ENCODE assay signal across 26 cellular contexts in the genomic region with DNA sequence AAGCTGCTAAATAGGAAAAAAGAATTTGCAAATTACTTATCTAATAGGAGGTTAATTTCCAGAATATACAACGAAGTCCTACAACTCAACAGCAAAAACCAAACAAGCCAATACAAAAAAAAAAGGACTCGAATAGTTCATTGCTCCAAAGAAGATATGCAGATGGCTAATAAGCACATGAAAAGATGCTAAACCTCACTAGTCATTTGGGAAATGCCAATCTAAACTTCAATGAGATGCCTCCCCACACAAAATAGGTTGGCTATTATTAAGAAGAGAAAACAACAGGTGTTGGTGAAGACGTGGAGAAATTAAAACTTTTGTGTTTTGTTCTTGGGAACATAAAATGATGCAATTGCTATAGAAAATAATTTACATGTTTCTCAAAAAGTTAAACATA.
"Had no signal": no experiment of that assay in that cellular context is flagged by ENCODE, and none has a peak within 500 bp of the region (broad histone marks: within the 10 kb centered on the region; RNA-seq: fewer than 3 reads in every experiment).

No MANE protein-coding gene starts in this region.

- H3K4me3 ChIP-seq: esophagus squamous epithelium, gastrocnemius medialis, heart right ventricle, left lung, lower lobe of right lung, mucosa of descending colon had no signal

- H3K4me1 ChIP-seq: esophagus squamous epithelium, gastrocnemius medialis, heart right ventricle, left lung, lower lobe of right lung had no signal

- H3K4me3 Mint-ChIP-seq: dendritic cell treated with granulocyte-macrophage colony-stimulating factor and Interleukin-4, amounts not matched to agents 40 ng/mL and 50 ng/mL, for 4 days; effector memory CD8-positive, alpha-beta T cell; endodermal cell; immature natural killer cell; mesothelial cell of epicardium; naive B cell; naive thymus-derived CD8-positive, alpha-beta T cell had no signal

- H3K9me3 ChIP-seq: gastrocnemius medialis, left lung, lower lobe of right lung had no signal

- H3K36me3 ChIP-seq: esophagus squamous epithelium, gastrocnemius medialis, heart right ventricle, left lung, lower lobe of right lung had no signal

- ATAC-seq: effector memory CD8-positive, alpha-beta T cell; esophagus mucosa; gastrocnemius medialis; heart right ventricle; left cardiac atrium; left lung; left ventricle myocardium superior; lower lobe of right lung; mucosa of descending colon; naive thymus-derived CD8-positive, alpha-beta T cell had no signal

- H3K27me3 Mint-ChIP-seq: dendritic cell treated with granulocyte-macrophage colony-stimulating factor and Interleukin-4, amounts not matched to agents 40 ng/mL and 50 ng/mL, for 4 days; effector memory CD8-positive, alpha-beta T cell; naive B cell; naive thymus-derived CD8-positive, alpha-beta T cell had no signal

- H3K4me1 Mint-ChIP-seq: immature natural killer cell; naive B cell; naive thymus-derived CD8-positive, alpha-beta T cell had no signal

- H3K27ac Mint-ChIP-seq: dendritic cell treated with granulocyte-macrophage colony-stimulating factor and Interleukin-4, amounts not matched to agents 40 ng/mL and 50 ng/mL, for 4 days; effector memory CD8-positive, alpha-beta T cell; immature natural killer cell; mesothelial cell of epicardium; naive thymus-derived CD8-positive, alpha-beta T cell had no signal

- H3K27me3 ChIP-seq: esophagus squamous epithelium, gastrocnemius medialis, heart right ventricle, left lung had no signal

- H3K36me3 Mint-ChIP-seq: mesothelial cell of epicardium; naive B cell; naive thymus-derived CD8-positive, alpha-beta T cell had no signal

- H3K27ac ChIP-seq: epithelial cell of prostate, esophagus squamous epithelium, gastrocnemius medialis, heart right ventricle, left lung, lower lobe of right lung had no signal

- DNase-seq: cortex of kidney; effector CD8-positive, alpha-beta T cell; effector memory CD8-positive, alpha-beta T cell; endodermal cell; erythroblast; esophagus squamous epithelium; foreskin fibroblast; foreskin melanocyte; gastrocnemius medialis; glutamatergic neuron; head of caudate nucleus; heart right ventricle; hippocampal formation; immature natural killer cell; left cardiac atrium; left lung; left ventricle myocardium superior; lower lobe of right lung; mesenchymal stem cell; mucosa of descending colon; naive B cell; naive thymus-derived CD8-positive, alpha-beta T cell had no signal
